In the genomic region with DNA sequence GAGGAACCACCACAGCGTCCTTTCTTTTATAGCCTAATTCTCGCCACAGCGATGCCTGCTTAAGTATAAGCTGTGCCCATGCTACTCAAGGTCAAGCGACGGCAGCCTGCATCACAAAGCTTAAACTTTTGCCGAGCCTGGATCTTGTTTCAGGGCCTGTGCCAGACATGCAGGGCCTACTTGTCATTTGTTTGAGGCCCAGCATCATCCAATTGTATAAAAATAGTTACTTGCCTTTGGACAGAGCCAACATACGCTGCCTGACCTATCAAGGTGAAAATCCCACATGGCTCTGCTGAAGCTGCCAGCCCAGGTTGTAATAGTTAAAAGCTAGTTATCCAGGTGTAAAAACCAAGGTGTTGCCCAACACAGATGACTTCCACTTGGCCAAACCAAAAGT, we compare ENCODE assay signal across 14 cellular contexts.
DNase-seq lines count a peak whose midpoint lies in the region; ATAC-seq and TF ChIP-seq lines count a peak whose summit lies in the region.
"Had no signal": no experiment of that assay in that cellular context is flagged by ENCODE, and none has a peak within 500 bp of the region (broad histone marks: within the 10 kb centered on the region; RNA-seq: fewer than 3 reads in every experiment).

No MANE protein-coding gene starts in this region.

- no peak overlapping the region for H3K4me3 ChIP-seq in CD4-positive, alpha-beta memory T cell (ENCODE audit: low read length in 2 of 2)
- H3K4me3 ChIP-seq in Karpas-422 (ENCODE audit: low read length) (no peak overlapping the region), esophagus muscularis mucosa (no peak overlapping the region), MG63 (no peak overlapping the region)
- H3K4me3 ChIP-seq: breast epithelium had no signal

- no peak for TF ChIP-seq EP300 in esophagus muscularis mucosa (IDR thresholded peaks at IDR 0.05)

- H3K36me3 Mint-ChIP-seq in CD4-positive, alpha-beta memory T cell = peaks cover 26 to 36% of the 10 kb centered on the region in 2 donors
- H3K36me3 Mint-ChIP-seq in nephron (ENCODE audit: low read depth) = peaks cover 14% of the 10 kb centered on the region

- H2AFZ ChIP-seq in Karpas-422 (ENCODE audit: low read length) = no peak overlapping the region

- ATAC-seq in GM18517 (IDR thresholded peaks at IDR 0.05; ENCODE audit: unreplicated experiment) = no peak

- intact Hi-C loops in CD4-positive, alpha-beta memory T cell (cut with micrococcal nuclease) = loop anchor here (5.0 kb wide), 1 partner anchor 36 kb away; no protein-coding TSS in a partner anchor
- intact Hi-C loops in esophagus muscularis mucosa (cut with DNase I) = loop anchor here (10.0 kb wide), 3 partner anchors 138 to 428 kb away; no protein-coding TSS in a partner anchor

- H3K9ac ChIP-seq in Karpas-422 (ENCODE audit: low read length) = peak overlapping the region; percentile 7; the same call in 1 of the 2 replicates

- in situ Hi-C loops in GM13976 (cut with MboI; ENCODE audit: low sequenced_read_pairs, unreplicated experiment) = loop anchor here (5.0 kb wide), 1 partner anchor 136 kb away; no protein-coding TSS in a partner anchor

- H3K9me2 ChIP-seq in Karpas-422 (replicated peaks; ENCODE audit: insufficient read depth, low read length) = no peaks in the 10 kb centered on the region

- POLR2A ChIA-PET in CD4-positive, alpha-beta memory T cell (lab: Charles Lee; ENCODE audit: partially characterized antibody) = interaction anchor here (1.2 to 3.9 kb wide), 8 partner anchors 47 to 144 kb away, joined by 3 to 66 read pairs (median 4); partner anchors contain the start of gene TMEM131L

- H4K20me1 ChIP-seq in Karpas-422 (ENCODE audit: insufficient read depth, low read depth, low read length) = no peaks in the 10 kb centered on the region

- H3K9me3 ChIP-seq in CD4-positive, alpha-beta memory T cell (ENCODE audit: control insufficient read depth in 1 of 2, low read length in 2 of 2) = no peaks in the 10 kb centered on the region
- no peaks in the 10 kb centered on the region for H3K9me3 ChIP-seq in Karpas-422 (ENCODE audit: low read length)
- H3K9me3 ChIP-seq in esophagus muscularis mucosa = no peaks in the 10 kb centered on the region
- no peaks in the 10 kb centered on the region for H3K9me3 ChIP-seq in MG63
- H3K9me3 ChIP-seq: breast epithelium had no signal

- CTCF ChIA-PET in CD4-positive, alpha-beta memory T cell (lab: Charles Lee; ENCODE audit: partially characterized antibody) = interaction anchor here (0.7 to 4.7 kb wide), 28 partner anchors 11 to 430 kb away, joined by 3 to 228 read pairs (median 10); partner anchors contain the start of genes MND1 and TMEM131L

- peaks cover 0 to 2% (median 0%) of the 10 kb centered on the region in 8 donors for H3K9me3 Mint-ChIP-seq in CD4-positive, alpha-beta memory T cell
- H3K9me3 Mint-ChIP-seq in nephron = no peaks in the 10 kb centered on the region

- no peak for DNase-seq in CD4-positive, alpha-beta memory T cell
- no peak for DNase-seq in Karpas-422
- no peak for DNase-seq in esophagus muscularis mucosa (ENCODE audit: extremely low spot score)
- no peak for DNase-seq in GM13976 (ENCODE audit: low spot score)
- no peak for DNase-seq in MG63
- DNase-seq: activated gamma-delta T cell, MM.1S, NCI-H2029, NCI-H524, posterior cingulate gyrus, substantia nigra had no signal

- H3K4me1 Mint-ChIP-seq in CD4-positive, alpha-beta memory T cell = peaks cover 53 to 83% (median 65%) of the 10 kb centered on the region in 4 donors
- H3K4me1 Mint-ChIP-seq in nephron = peaks cover 78% of the 10 kb centered on the region

- H3K79me2 ChIP-seq in Karpas-422 (ENCODE audit: low read length) = 0 out of 2 replicates have a peak, but pooled peaks cover 9% of the 10 kb centered on the region

- TF ChIP-seq CTCF in esophagus muscularis mucosa (IDR thresholded peaks at IDR 0.05) = no peak
- TF ChIP-seq CTCF in nephron (IDR thresholded peaks at IDR 0.05; ENCODE audit: unreplicated experiment in 3 of 3) = no peak
- TF ChIP-seq CTCF in GM13976 (IDR thresholded peaks at IDR 0.05; ENCODE audit: borderline replicate concordance, control extremely low read depth, extremely low read depth, insufficient read depth, missing control alignments) = no peak

- H3K27ac ChIP-seq in CD4-positive, alpha-beta memory T cell (ENCODE audit: low read depth, low read length) = peak overlapping the region; percentile 1
- H3K27ac ChIP-seq in Karpas-422 (ENCODE audit: low read length) = peak overlapping the region; percentile 83
- peak overlapping the region; percentile 38 to 55 (median 48) for H3K27ac ChIP-seq in esophagus muscularis mucosa (replicated peaks in 1 of 4)
- H3K27ac ChIP-seq: breast epithelium had no signal

- H3K36me3 ChIP-seq in CD4-positive, alpha-beta memory T cell (ENCODE audit: insufficient read depth, low read length) = no peaks in the 10 kb centered on the region
- H3K36me3 ChIP-seq in Karpas-422 (ENCODE audit: insufficient read depth, low read length) = no peaks in the 10 kb centered on the region
- no peaks in the 10 kb centered on the region for H3K36me3 ChIP-seq in esophagus muscularis mucosa
- H3K36me3 ChIP-seq in MG63 = no peaks in the 10 kb centered on the region; the same call in 1 of the 2 replicates
- H3K36me3 ChIP-seq: breast epithelium had no signal

- H3K4me3 Mint-ChIP-seq in CD4-positive, alpha-beta memory T cell = peak overlapping the region in 1 of 8 donors; percentile 27
- no peak overlapping the region for H3K4me3 Mint-ChIP-seq in nephron

- H3K27me3 ChIP-seq in CD4-positive, alpha-beta memory T cell (ENCODE audit: insufficient read depth, low read length) = no peaks in the 10 kb centered on the region
- no peaks in the 10 kb centered on the region for H3K27me3 ChIP-seq in Karpas-422 (ENCODE audit: low read length)
- H3K27me3 ChIP-seq in esophagus muscularis mucosa = no peaks in the 10 kb centered on the region
- no peaks in the 10 kb centered on the region for H3K27me3 ChIP-seq in MG63
- H3K27me3 ChIP-seq: breast epithelium had no signal

- no peak for TF ChIP-seq POLR2A in esophagus muscularis mucosa (IDR thresholded peaks at IDR 0.05; ENCODE audit: low read depth)

- H3K4me2 ChIP-seq in Karpas-422 (ENCODE audit: low read depth, low read length, poor library complexity, severe bottlenecking) = peak overlapping the region; percentile 56

- peak overlapping the region in 4 of 7 donors; percentile 26 to 70 (median 58) for H3K27ac Mint-ChIP-seq in CD4-positive, alpha-beta memory T cell
- peak overlapping the region; percentile 12 to 92 (median 54) for H3K27ac Mint-ChIP-seq in nephron

- peaks cover 31% of the 10 kb centered on the region for H3K4me1 ChIP-seq in CD4-positive, alpha-beta memory T cell (ENCODE audit: insufficient read depth, low read length)
- H3K4me1 ChIP-seq in Karpas-422 (ENCODE audit: low read length) = peaks cover 64% of the 10 kb centered on the region
- H3K4me1 ChIP-seq in esophagus muscularis mucosa = peaks cover 22 to 45% (median 33%) of the 10 kb centered on the region in 4 donors

- H3K27me3 Mint-ChIP-seq in CD4-positive, alpha-beta memory T cell = no peaks in the 10 kb centered on the region
- no peaks in the 10 kb centered on the region for H3K27me3 Mint-ChIP-seq in nephron (ENCODE audit: low read depth)

- WGBS in esophagus muscularis mucosa = 73% methylated on average over 7 of the region's 7 CpGs

Comparison
In these comparisons a context has a peak if more than half of its experiments do, and no peak if none do; other contexts are left out.
1. H3K27ac ChIP-seq: peak in every context shown above with its lines; median percentile 83 in Karpas-422; 48 in esophagus muscularis mucosa; 1 in CD4-positive, alpha-beta memory T cell.